ENCODE assay signal across 9 cellular contexts in genomic region chr6:166105341-166106075, GRCh38.
A peak's percentile ranks its signal among the peaks of the same experiment; 100 is the strongest.
DNase-seq lines count a peak whose midpoint lies in the region; ATAC-seq, FAIRE-seq and TF ChIP-seq lines count a peak whose summit lies in the region.
"Had no signal": no experiment of that assay in that cellular context is flagged by ENCODE, and none has a peak within 500 bp of the region (broad histone marks: within the 10 kb centered on the region; RNA-seq: fewer than 3 reads in every experiment).

No MANE protein-coding gene starts in this region.

- CTCF ChIA-PET in H1 (lab: Charles Lee; ENCODE audit: partially characterized antibody), result interaction anchor here (0.7 to 6.4 kb wide), 37 partner anchors 9 to 666 kb away, joined by 3 to 111 read pairs (median 4); no protein-coding TSS in a partner anchor

- H3K9me3 ChIP-seq in H1 (ENCODE audit: insufficient read depth in 2 of 2, low read depth in 1 of 2, low read length in 1 of 2) (peaks cover 11 to 16% of the 10 kb centered on the region in 2 experiments; a peak in 3 of 4 replicates), prostate gland (no peaks in the 10 kb centered on the region)
- H3K9me3 ChIP-seq: SJSA1 had no signal

- no peaks in the 10 kb centered on the region for H3K23me2 ChIP-seq in H1 (ENCODE audit: low read depth, low read length)

- H2BK120ac ChIP-seq in H1 (replicated peaks; ENCODE audit: low read depth, low read length), result no peak overlapping the region

- no peak for FAIRE-seq in H1 (lab: Jason Lieb, UNC)

- peak overlapping the region; percentile 48; the same call in 1 of the 2 replicates for H4K8ac ChIP-seq in H1 (ENCODE audit: extremely low read depth, insufficient read depth, low read length)

- no peaks in the 10 kb centered on the region for H3K4me1 ChIP-seq in H1 (replicated peaks in 1 of 4; ENCODE audit: control insufficient read depth in 3 of 4, insufficient read depth in 4 of 4, low read length in 3 of 4)
- no peaks in the 10 kb centered on the region for H3K4me1 ChIP-seq in prostate gland (replicated peaks)
- H3K4me1 ChIP-seq: SJSA1 had no signal

- H3K9ac ChIP-seq in H1 (replicated peaks in 1 of 4; ENCODE audit: extremely low read depth in 1 of 4, low read depth in 3 of 4, low read length in 3 of 4), result no peak overlapping the region

- no peak overlapping the region for H3K23ac ChIP-seq in H1 (ENCODE audit: insufficient read length)

- no peak overlapping the region for H2BK15ac ChIP-seq in H1 (ENCODE audit: low read length)

- H2BK12ac ChIP-seq in H1 (ENCODE audit: low read depth, low read length), result no peak overlapping the region

- no peak overlapping the region for H3K4me2 ChIP-seq in H1 (ENCODE audit: insufficient read depth in 1 of 2, low read depth in 2 of 2, low read length in 2 of 2)

- H2AFZ ChIP-seq in H1 (ENCODE audit: low read length), result no peak overlapping the region

- no peak overlapping the region for H2BK5ac ChIP-seq in H1 (ENCODE audit: low read depth, low read length)

- H3K27me3 ChIP-seq in H1 (replicated peaks in 1 of 4; ENCODE audit: control insufficient read depth in 3 of 4, extremely low read depth in 1 of 4, insufficient read depth in 3 of 4, low read length in 3 of 4) (no peaks in the 10 kb centered on the region; a peak in 1 of 7 replicates), prostate gland (replicated peaks; ENCODE audit: insufficient read depth) (no peaks in the 10 kb centered on the region)

- no peaks in the 10 kb centered on the region for H4K20me1 ChIP-seq in H1 (replicated peaks in 1 of 2; ENCODE audit: control insufficient read depth in 1 of 2, insufficient read depth in 2 of 2, low read length in 2 of 2)

- POLR2A ChIA-PET in H1 (lab: Charles Lee; ENCODE audit: partially characterized antibody), result no interaction called here

- H2AK5ac ChIP-seq in H1 (ENCODE audit: low read depth, low read length), result no peak overlapping the region

- no peak for TF ChIP-seq RAD21 in H1 (IDR thresholded peaks at IDR 0.05 in 1 of 2, conservative IDR thresholded peaks at IDR 0.05 in 1 of 2; ENCODE audit: low read depth in 2 of 2, low read length in 2 of 2)

- no peak overlapping the region for H4K5ac ChIP-seq in H1 (ENCODE audit: insufficient read length, low read depth, low read length)

- peak; percentile 37 for ATAC-seq in GM18511 (IDR thresholded peaks at IDR 0.05; ENCODE audit: unreplicated experiment)
- peak; percentile 20 for ATAC-seq in GM19395 (IDR thresholded peaks at IDR 0.05; ENCODE audit: unreplicated experiment)
- ATAC-seq in HG03045 (IDR thresholded peaks at IDR 0.05; ENCODE audit: unreplicated experiment), result peak; percentile 37
- no peak for ATAC-seq in HG02870 (IDR thresholded peaks at IDR 0.05; ENCODE audit: unreplicated experiment)

- H3K4ac ChIP-seq in H1 (replicated peaks; ENCODE audit: insufficient read length, low read depth, low read length), result no peak overlapping the region

- H3K56ac ChIP-seq in H1 (replicated peaks; ENCODE audit: insufficient read length, low read depth, low read length), result no peak overlapping the region

- 61% methylated on average over 10 of the region's 10 CpGs; no CpG with 5 or more reads in 1 of the 2 experiments for WGBS in H1 (ENCODE audit: extremely low coverage in 1 of 2, insufficient coverage in 1 of 2, insufficient read length in 1 of 2, insufficient replicate concordance in 2 of 2, low coverage in 1 of 2, low lambda C conversion rate in 2 of 2, missing lambda C conversion rate in 1 of 2), 2 experiments
- WGBS in prostate gland, result 63% methylated on average over 9 of the region's 10 CpGs

- H3K36me3 ChIP-seq in H1 (ENCODE audit: control insufficient read depth in 2 of 4, insufficient read depth in 4 of 4, low read length in 3 of 4) (no peaks in the 10 kb centered on the region), prostate gland (no peaks in the 10 kb centered on the region)
- H3K36me3 ChIP-seq: SJSA1 had no signal

- TF ChIP-seq CTCF in H1 (IDR thresholded peaks at IDR 0.05; ENCODE audit: control extremely low read depth in 1 of 3, insufficient read depth in 1 of 3, low read depth in 1 of 3, low read length in 3 of 3) (no peak), prostate gland (IDR thresholded peaks at IDR 0.05) (no peak)

- H3K18ac ChIP-seq in H1 (ENCODE audit: extremely low read depth, low read length), result no peak overlapping the region

- H4K91ac ChIP-seq in H1 (replicated peaks; ENCODE audit: insufficient read length, low read length), result no peak overlapping the region

- TF ChIP-seq POLR2A in H1 (IDR thresholded peaks at IDR 0.05; ENCODE audit: control extremely low read depth in 1 of 2, low read depth in 2 of 2, low read length in 2 of 2) (no peak), prostate gland (IDR thresholded peaks at IDR 0.05) (no peak)

- no peak for TF ChIP-seq EP300 in H1 (IDR thresholded peaks at IDR 0.05; ENCODE audit: borderline replicate concordance in 1 of 2, low read depth in 2 of 2, low read length in 2 of 2)

- no peak overlapping the region for H2BK20ac ChIP-seq in H1 (ENCODE audit: low read length)

- H3K4me3 ChIP-seq in H1 (ENCODE audit: extremely low read depth in 1 of 4, insufficient read depth in 2 of 4, low read depth in 3 of 4, low read length in 4 of 4), result no peak overlapping the region
- no peak overlapping the region for H3K4me3 ChIP-seq in prostate gland
- H3K4me3 ChIP-seq: lung, SJSA1 had no signal

- intact Hi-C loops in prostate gland (cut with DNase I), result loop anchor here (2.0 kb wide), 1 partner anchor 221 kb away; no protein-coding TSS in a partner anchor

- no peak overlapping the region for H3K14ac ChIP-seq in H1 (ENCODE audit: insufficient read length)

- H3K79me1 ChIP-seq in H1 (ENCODE audit: low read depth, low read length), result no peaks in the 10 kb centered on the region

- H3K79me2 ChIP-seq in H1 (ENCODE audit: control insufficient read depth in 1 of 2, insufficient read depth in 2 of 2, low read length in 2 of 2), result no peaks in the 10 kb centered on the region

- DNase-seq in H1 (ENCODE audit: low read depth in 1 of 2, low spot score in 2 of 2) (no peak), prostate gland (ENCODE audit: low spot score) (no peak), NCI-H446 (lab: John Stamatoyannopoulos, UW) (no peak)

- H3K27ac ChIP-seq in H1 (ENCODE audit: low read depth, low read length) (no peak overlapping the region), prostate gland (no peak overlapping the region)
- H3K27ac ChIP-seq: SJSA1 had no signal

TF ChIP-seq in H1, 55 proteins besides CTCF, POLR2A, EP300 and RAD21:
- TF ChIP-seq TBP (IDR thresholded peaks at IDR 0.05; ENCODE audit: low read depth, low read length), result no peak
